In the genomic region with DNA sequence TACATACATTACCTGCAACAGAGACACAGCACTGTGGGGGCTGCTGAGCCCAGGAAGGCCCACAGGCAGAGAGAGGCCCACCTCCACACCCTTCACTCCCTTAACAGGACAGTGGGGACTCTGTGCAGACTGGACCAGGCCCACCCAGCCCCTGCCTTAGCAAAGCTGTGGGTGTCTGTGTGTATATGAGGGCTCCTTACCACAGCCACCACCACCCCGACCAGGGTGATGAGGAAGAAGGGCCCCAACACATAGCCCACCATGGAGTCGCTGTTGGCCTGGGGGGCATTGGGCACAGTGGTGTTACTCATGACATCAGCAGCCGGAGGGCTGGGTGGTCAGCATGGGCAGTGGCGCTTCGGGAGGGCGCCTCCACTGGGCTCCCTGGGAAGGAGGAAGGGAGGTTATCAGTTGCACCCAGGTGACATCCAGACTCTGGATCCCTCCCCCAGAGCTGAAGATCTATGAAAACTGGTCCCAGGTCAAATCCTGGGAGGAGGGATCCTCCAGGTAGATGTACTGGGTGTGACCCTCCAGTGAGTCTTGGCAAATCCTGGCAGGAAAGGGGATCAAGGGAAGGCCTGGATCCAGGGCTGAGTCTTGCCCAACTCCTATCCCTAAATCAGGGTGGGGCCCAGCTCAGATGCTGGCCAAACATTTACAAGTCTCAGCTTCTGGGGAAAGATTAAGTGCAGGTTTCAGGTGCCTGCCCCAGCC, we compare ENCODE assay signal across 8 cellular contexts. TPM values are rescaled to one million over a fixed set of nuclear protein-coding genes. Genes with fewer than 3 reads are reported as not detected.
A peak's percentile ranks its signal among the peaks of the same experiment; 100 is the strongest.
DNase-seq lines count a peak whose midpoint lies in the region; ATAC-seq, FAIRE-seq and TF ChIP-seq lines count a peak whose summit lies in the region.

No MANE protein-coding gene starts in this region.

- H3K9me1 ChIP-seq in IMR-90 (ENCODE audit: insufficient read depth, low read length): peaks cover 13% of the 10 kb centered on the region

- peaks cover 38 to 82% (median 73%) of the 10 kb centered on the region in 10 experiments for H3K4me1 ChIP-seq in BLaER1 treated with 17β-estradiol and CSF1 and Interleukin-3, amounts not matched to agents 10 nM and 100 nM
- H3K4me1 ChIP-seq in IMR-90 (ENCODE audit: control insufficient read depth, insufficient read depth, low read length) (peaks cover 22% of the 10 kb centered on the region), small intestine (ENCODE audit: control insufficient read depth in 2 of 2, insufficient read depth in 1 of 2, low read depth in 1 of 2, low read length in 1 of 2) (peaks cover 0 to 14% of the 10 kb centered on the region in 2 donors)

- no peak for TF ChIP-seq POLR2A in IMR-90 (IDR thresholded peaks at IDR 0.05; ENCODE audit: low read depth, low read length)

- peak overlapping the region; percentile 93 for H2AK5ac ChIP-seq in IMR-90 (ENCODE audit: low read depth, low read length)

- H3K9ac ChIP-seq in BLaER1 treated with 17β-estradiol and CSF1 and Interleukin-3, amounts not matched to agents 10 nM and 100 nM: peak overlapping the region in 10 of 11 experiments; percentile 72 to 89 (median 86); a peak in 18 of 22 replicates
- peak overlapping the region; percentile 76; the same call in 1 of the 2 replicates for H3K9ac ChIP-seq in IMR-90 (ENCODE audit: low read depth, low read length)

- H3K4me1 Mint-ChIP-seq in nephron: peaks cover 4% of the 10 kb centered on the region

- peak overlapping the region; percentile 94 for H2AK9ac ChIP-seq in IMR-90 (replicated peaks; ENCODE audit: low read depth, low read length, poor library complexity)

- peak overlapping the region in 9 of 10 experiments; percentile 69 to 92 (median 86); a peak in 17 of 20 replicates for H3K4me3 ChIP-seq in BLaER1 treated with 17β-estradiol and CSF1 and Interleukin-3, amounts not matched to agents 10 nM and 100 nM
- no peak overlapping the region for H3K4me3 ChIP-seq in IMR-90 (ENCODE audit: insufficient read depth, low read depth, low read length)
- H3K4me3 ChIP-seq in choroid plexus epithelial cell (ENCODE audit: low read depth, low read length): peak overlapping the region; percentile 92
- H3K4me3 ChIP-seq in small intestine (ENCODE audit: low read depth in 1 of 2, low read length in 2 of 2): no peak overlapping the region

- H3K14ac ChIP-seq in IMR-90 (replicated peaks; ENCODE audit: low read depth, low read length): 0 out of 2 replicates have a peak overlapping the region, but pooled peaks have one; percentile 84

- TF ChIP-seq RAD21 in IMR-90 (IDR thresholded peaks at IDR 0.05; ENCODE audit: low read length): no peak

- H2BK15ac ChIP-seq in IMR-90 (ENCODE audit: low read depth, low read length): peak overlapping the region; percentile 3; the same call in 2 of the 3 replicates

- CTCF ChIA-PET in IMR-90 (lab: Yijun Ruan, JAX): interaction anchor here (0.6 kb wide), 1 partner anchor 168 kb away, joined by 3 read pairs; no protein-coding TSS in a partner anchor

- no peak overlapping the region for H3K56ac ChIP-seq in IMR-90 (ENCODE audit: extremely low read depth, insufficient read depth, low read length)

- H4K20me1 ChIP-seq in BLaER1 treated with 17β-estradiol and CSF1 and Interleukin-3, amounts not matched to agents 10 nM and 100 nM: peaks cover 53 to 61% (median 57%) of the 10 kb centered on the region in 11 experiments; a peak in 21 of 22 replicates
- H4K20me1 ChIP-seq in IMR-90 (ENCODE audit: insufficient read depth, low read length): peaks cover 9% of the 10 kb centered on the region

- H3K9me3 Mint-ChIP-seq in nephron: no peaks in the 10 kb centered on the region

- peak overlapping the region; percentile 18; the same call in 1 of the 2 replicates for H4K5ac ChIP-seq in IMR-90 (ENCODE audit: low read depth, low read length)

- BruUV-seq in IMR-90 (replicated peaks; lab: Mats Ljungman, UMichigan): no TSS peak

- intact Hi-C loops in IMR-90 (cut with micrococcal nuclease): loop anchor here (2.0 kb wide), 3 partner anchors 51 to 167 kb away; no protein-coding TSS in a partner anchor

- no peak overlapping the region for H3K27ac Mint-ChIP-seq in nephron

- H2BK20ac ChIP-seq in IMR-90 (ENCODE audit: low read depth, low read length): no peak overlapping the region

- H3K79me1 ChIP-seq in IMR-90 (ENCODE audit: low read depth in 1 of 2, low read length in 2 of 2): peaks cover 8 to 49% of the 10 kb centered on the region in 2 experiments; a peak in 3 of 4 replicates

- in situ Hi-C loops in IMR-90 (cut with MboI; ENCODE audit: low sequenced_read_pairs): loop anchor here (5.0 to 10.0 kb wide), 2 partner anchors 160 to 357 kb away; no protein-coding TSS in a partner anchor

- DNase-seq in IMR-90: no peak
- no peak for DNase-seq in choroid plexus epithelial cell (ENCODE audit: low read depth)
- DNase-seq in RCC 7860 (ENCODE audit: low spot score): no peak
- no peak for DNase-seq in glomerular visceral epithelial cell (ENCODE audit: extremely low spot score)
- DNase-seq in inferior parietal cortex (ENCODE audit: extremely low spot score): no peak
- no peak for DNase-seq in small intestine

- no peak overlapping the region for H3K23ac ChIP-seq in IMR-90 (ENCODE audit: low read depth, low read length)

- peak overlapping the region; percentile 85 for H2AFZ ChIP-seq in IMR-90 (replicated peaks; ENCODE audit: low read length, poor library complexity)

- POLR2A ChIA-PET in IMR-90 (lab: Charles Lee; ENCODE audit: unreplicated experiment): interaction anchor here (0.5 to 0.7 kb wide), 2 partner anchors 167 to 408 kb away, joined by 3 read pairs; no protein-coding TSS in a partner anchor

- no CpG with 5 or more reads among the region's 6 CpGs for WGBS in IMR-90 (ENCODE audit: extremely low coverage in 2 of 2, insufficient read length in 1 of 2), 2 experiments
- WGBS in small intestine, 3 donors: 58 to 77% (median 61%) methylated on average over 6 of the region's 6 CpGs

- peak overlapping the region; percentile 90 for H3K4ac ChIP-seq in IMR-90 (ENCODE audit: low read depth, low read length)

- no peaks in the 10 kb centered on the region for H3K27me3 Mint-ChIP-seq in nephron (ENCODE audit: low read depth)

- H3K36me3 Mint-ChIP-seq in nephron (ENCODE audit: low read depth): peaks cover 14% of the 10 kb centered on the region

- TF ChIP-seq CTCF in IMR-90 (conservative IDR thresholded peaks at IDR 0.05; ENCODE audit: low read depth, low read length) (no peak), choroid plexus epithelial cell (conservative IDR thresholded peaks at IDR 0.05; ENCODE audit: low read depth, low read length) (no peak), nephron (IDR thresholded peaks at IDR 0.05; ENCODE audit: unreplicated experiment in 3 of 3) (no peak)

- no peak for ATAC-seq in IMR-90 (ENCODE audit: low read depth)

- H3K27me3 ChIP-seq in BLaER1 treated with 17β-estradiol and CSF1 and Interleukin-3, amounts not matched to agents 10 nM and 100 nM: no peaks in the 10 kb centered on the region
- H3K27me3 ChIP-seq in IMR-90 (ENCODE audit: control insufficient read depth, insufficient read depth, low read length) (no peaks in the 10 kb centered on the region), small intestine (ENCODE audit: control insufficient read depth in 2 of 2, insufficient read depth in 2 of 2, low read length in 2 of 2) (no peaks in the 10 kb centered on the region)

- H4K91ac ChIP-seq in IMR-90 (ENCODE audit: insufficient read depth, low read depth, low read length): 0 out of 2 replicates have a peak overlapping the region, but pooled peaks have one; percentile 35

- H3K27ac ChIP-seq in BLaER1 treated with 17β-estradiol and CSF1 and Interleukin-3, amounts not matched to agents 10 nM and 100 nM: peak overlapping the region in 8 of 11 experiments; percentile 70 to 84 (median 81); a peak in 12 of 22 replicates
- no peak overlapping the region; the same call in 1 of the 2 replicates for H3K27ac ChIP-seq in IMR-90 (ENCODE audit: insufficient read depth, low read length)
- H3K27ac ChIP-seq in small intestine (ENCODE audit: low read depth in 1 of 2, low read length in 1 of 2): peak overlapping the region in 1 of 2 donors; percentile 85

- H3K9me3 ChIP-seq in BLaER1 treated with 17β-estradiol and CSF1 and Interleukin-3, amounts not matched to agents 10 nM and 100 nM (replicated peaks in 1 of 11): no peaks in the 10 kb centered on the region
- H3K9me3 ChIP-seq in IMR-90 (ENCODE audit: control insufficient read depth, insufficient read depth, low read length) (no peaks in the 10 kb centered on the region), small intestine (ENCODE audit: control insufficient read depth, low read depth) (no peaks in the 10 kb centered on the region)

- H2BK5ac ChIP-seq in IMR-90 (ENCODE audit: low read depth, low read length, poor library complexity, severe bottlenecking): peak overlapping the region; percentile 68

- FAIRE-seq in RCC 7860 (lab: Jason Lieb, UNC) (no peak), small intestine (lab: Jason Lieb, UNC) (no peak)

- H4K8ac ChIP-seq in IMR-90 (ENCODE audit: low read depth in 2 of 2, low read length in 2 of 2): peak overlapping the region; percentile 19 to 68; a peak in 2 of 4 replicates

- peaks cover 12 to 41% (median 33%) of the 10 kb centered on the region in 11 experiments for H3K36me3 ChIP-seq in BLaER1 treated with 17β-estradiol and CSF1 and Interleukin-3, amounts not matched to agents 10 nM and 100 nM
- H3K36me3 ChIP-seq in IMR-90 (ENCODE audit: control insufficient read depth, insufficient read depth, low read length): peaks cover 12% of the 10 kb centered on the region
- H3K36me3 ChIP-seq in small intestine (ENCODE audit: control insufficient read depth in 2 of 2, insufficient read depth in 2 of 2, low read length in 2 of 2): peaks cover 0 to 4% of the 10 kb centered on the region in 2 donors

- H3K4me2 ChIP-seq in BLaER1 treated with 17β-estradiol and CSF1 and Interleukin-3, amounts not matched to agents 10 nM and 100 nM: peak overlapping the region; percentile 86 to 99 (median 96)
- peak overlapping the region; percentile 88; the same call in 1 of the 2 replicates for H3K4me2 ChIP-seq in IMR-90 (ENCODE audit: low read depth, low read length)

- dilution Hi-C loops in IMR-90 (cut with HindIII; ENCODE audit: low sequenced_read_pairs, unreplicated experiment): no loop called here

- H3K18ac ChIP-seq in IMR-90 (ENCODE audit: low read depth, low read length): no peak overlapping the region

- H3K4me3 Mint-ChIP-seq in nephron: peak overlapping the region; percentile 92

- H2BK120ac ChIP-seq in IMR-90 (ENCODE audit: low read depth, low read length): 0 out of 2 replicates have a peak overlapping the region, but pooled peaks have one; percentile 52

TF ChIP-seq in IMR-90, 13 proteins besides CTCF, POLR2A, EP300 and RAD21 (continues in another document):
- TF ChIP-seq CEBPB (IDR thresholded peaks at IDR 0.05; ENCODE audit: low read depth, low read length): peak; percentile 31; the same call in 1 of the 2 replicates

RNA-seq across cellular contexts. Expression of a gene that starts 1.2 kb away (rescaled TPM):
- total RNA-seq in IMR-90 (2012; rRNA removed): 8.1 and 8.4 TPM in 2 replicates
- polyA plus RNA-seq in IMR-90 (2012; rRNA removed) (25.6 and 28.9 TPM in 2 replicates), small intestine (10 to 100 TPM; 19.5 to 27.3 (median 23.5) TPM)
- polyA plus RNA-seq in IMR-90 (2012; cell fraction: cytosol; rRNA removed): 27.3 and 43.9 TPM in 2 replicates
- 16.8 and 47.4 TPM in 2 replicates for polyA plus RNA-seq in IMR-90 (2012; cell fraction: nucleus; rRNA removed; ENCODE audit: low replicate concordance)

RNA-seq across cellular contexts. Expression of a gene that starts 11.0 kb away (rescaled TPM):
- total RNA-seq in IMR-90 (2012; rRNA removed): 101 and 129 TPM in 2 replicates
- polyA plus RNA-seq in IMR-90 (2012; rRNA removed) (589 and 652 TPM in 2 replicates), small intestine (100 to 1,000 TPM in 2 of 3 donors, 10 to 100 TPM in 1; 77.6 to 476 (median 130) TPM)
- polyA plus RNA-seq in IMR-90 (2012; cell fraction: cytosol; rRNA removed): 380 and 646 TPM in 2 replicates
- polyA plus RNA-seq in IMR-90 (2012; cell fraction: nucleus; rRNA removed; ENCODE audit: low replicate concordance): 226 and 344 TPM in 2 replicates

Comparison
In these comparisons a context has a peak if more than half of its experiments do, and no peak if none do; other contexts are left out.
1. H3K4me3 ChIP-seq: peak in BLaER1 treated with 17β-estradiol and CSF1 and Interleukin-3, amounts not matched to agents 10 nM and 100 nM (9 of 10) and choroid plexus epithelial cell (single experiment); none in IMR-90 (single experiment) and small intestine (0 of 2).